ENCODE assay signal across 15 cellular contexts in the genomic region with DNA sequence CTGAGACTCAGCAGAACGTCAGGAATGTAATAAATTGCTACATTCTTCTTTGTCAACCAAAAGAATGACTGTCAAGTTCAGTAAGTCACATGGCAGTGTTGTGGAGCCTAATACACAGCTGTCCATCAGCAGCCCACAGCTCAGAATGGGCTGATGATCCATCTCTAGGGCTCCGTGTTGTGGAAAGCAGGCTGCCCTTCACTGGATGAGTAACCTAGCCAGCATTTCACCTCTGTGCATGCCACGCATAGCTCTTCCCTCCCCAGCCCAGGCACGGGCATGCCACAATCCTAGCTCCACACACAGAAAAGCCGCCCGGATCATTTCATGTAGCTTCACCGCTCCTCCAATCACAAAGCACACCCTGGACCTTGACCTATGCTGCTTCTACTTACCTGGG.
"Had no signal": no experiment of that assay in that cellular context is flagged by ENCODE, and none has a peak within 500 bp of the region (broad histone marks: within the 10 kb centered on the region; RNA-seq: fewer than 3 reads in every experiment).

No MANE protein-coding gene starts in this region.

- DNase-seq: activated effector memory CD4-positive, alpha-beta T cell treated with Interleukin-2 at 50 U/mL for 16 hours; activated T-cell treated with anti-CD3 and anti-CD28 coated beads, Interleukin-2, amount 50 U/mL, for 1 hour; dorsolateral prefrontal cortex; head of caudate nucleus; left ventricle myocardium inferior; mesendoderm; naive B cell; retina; small intestine had no signal

- H3K9me3 ChIP-seq: breast epithelium, left ventricle myocardium inferior, tibial nerve had no signal

- H3K27me3 ChIP-seq: tibial nerve had no signal

- ATAC-seq: activated CD4-positive, CD25-positive, alpha-beta regulatory T cell treated with anti-CD3 and anti-CD28 coated beads, Interleukin-2, amount 50 U/mL, for 24 hours; esophagus mucosa; stimulated activated memory B cell treated with anti-CD40 and anti-IgM and Interleukin-4, amounts not matched to agents 10 μg/mL and 1 μg/mL and 100 μg/mL, for 72 hours had no signal

- H3K4me3 ChIP-seq: breast epithelium, dorsolateral prefrontal cortex, left ventricle myocardium inferior, tibial nerve had no signal

- H3K36me3 ChIP-seq: breast epithelium, left ventricle myocardium inferior, tibial nerve had no signal

- H3K4me1 ChIP-seq: breast epithelium, left ventricle myocardium inferior, parathyroid adenoma had no signal

- H3K27ac ChIP-seq: breast epithelium, dorsolateral prefrontal cortex, left ventricle myocardium inferior, parathyroid adenoma, tibial nerve had no signal
